8 cellular contexts compared by ENCODE assay signal in the genomic region with DNA sequence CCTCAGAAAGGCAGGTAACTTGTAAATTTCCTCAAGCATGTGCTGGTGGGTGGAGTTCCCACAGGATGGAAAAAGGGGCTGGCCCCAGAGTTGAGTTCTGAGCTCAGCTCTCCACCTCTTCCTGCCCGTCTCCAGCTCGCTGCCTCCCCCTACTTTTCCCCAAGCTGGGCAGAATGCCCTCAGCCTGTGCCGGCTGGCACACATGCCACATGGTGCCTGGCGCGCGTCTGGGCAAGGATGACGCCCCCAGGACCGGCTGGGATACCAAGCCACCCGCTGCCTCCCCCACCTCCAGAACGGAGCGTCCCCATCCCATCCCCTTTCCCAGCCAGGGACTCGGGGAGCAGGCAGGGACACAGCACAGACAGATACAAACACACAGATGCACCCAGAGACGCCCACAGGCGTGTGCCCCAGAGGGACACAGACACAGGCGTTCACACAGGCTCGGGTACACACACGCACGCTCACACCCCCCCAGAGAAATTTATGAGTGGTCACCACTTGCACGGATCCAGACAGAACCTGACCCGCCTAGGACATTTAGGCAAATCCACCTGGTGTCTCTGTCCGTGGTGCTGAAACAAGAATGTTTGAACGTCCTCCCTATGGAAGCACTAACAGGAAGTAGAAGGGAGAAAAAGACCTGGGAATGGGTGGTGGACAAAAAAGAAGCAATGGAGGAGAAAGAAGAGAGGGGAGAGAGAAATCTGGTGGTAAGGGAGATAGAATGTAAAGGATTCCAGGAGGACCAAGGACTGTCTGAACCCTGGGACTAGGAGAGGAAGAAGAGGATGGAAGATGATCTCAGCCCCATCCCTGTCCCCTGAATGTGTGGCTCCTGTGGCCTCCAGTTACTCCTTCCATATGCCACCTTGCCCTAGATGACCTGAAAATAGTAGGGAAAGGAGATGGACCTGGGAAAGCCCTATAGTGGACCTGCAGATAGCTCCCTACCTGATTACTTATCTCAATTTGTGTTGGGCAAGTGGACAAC.
DNase-seq lines count a peak whose midpoint lies in the region; ATAC-seq and TF ChIP-seq lines count a peak whose summit lies in the region.

No MANE protein-coding gene starts in this region.

- ATAC-seq in SK-N-SH treated with all-trans-retinoic acid at 6 μM for 48 hours (peak; percentile 55), HG02973 (IDR thresholded peaks at IDR 0.05; ENCODE audit: unreplicated experiment) (no peak)

- POLR2A ChIA-PET in HEK293T (lab: Yijun Ruan, JAX): no interaction called here

- DNase-seq in AG08395 (ENCODE audit: low spot score): peak; percentile 44
- DNase-seq in HEK293T (ENCODE audit: extremely low spot score): peak; percentile 31
- peak; percentile 54 for DNase-seq in glomerular visceral epithelial cell (ENCODE audit: extremely low spot score)
- DNase-seq in NCI-H2107 treated with DMSO at 0.1 percent for 48 hours (lab: John Stamatoyannopoulos, UW; ENCODE audit: unreplicated experiment): no peak
- no peak for DNase-seq in NK-92 treated with Interleukin-12 subunit alpha and Interleukin-12 subunit beta, amount 100 ng/mL, for 24 hours (lab: John Stamatoyannopoulos, UW)
- DNase-seq in UCSD-AML1 (lab: John Stamatoyannopoulos, UW; ENCODE audit: unreplicated experiment): no peak

- CTCF ChIA-PET in HEK293T (lab: Yijun Ruan, JAX): no interaction called here

TF ChIP-seq in HEK293T, 16 proteins besides CTCF, POLR2A, EP300 and RAD21:
- TF ChIP-seq ZNF384 (IDR thresholded peaks at IDR 0.05): no peak
- no peak for TF ChIP-seq ELF4 (IDR thresholded peaks at IDR 0.05)
- TF ChIP-seq CTBP1 (IDR thresholded peaks at IDR 0.05; ENCODE audit: borderline replicate concordance): no peak
- no peak for TF ChIP-seq FOXA1 (IDR thresholded peaks at IDR 0.05)
- TF ChIP-seq, protein P1, sequence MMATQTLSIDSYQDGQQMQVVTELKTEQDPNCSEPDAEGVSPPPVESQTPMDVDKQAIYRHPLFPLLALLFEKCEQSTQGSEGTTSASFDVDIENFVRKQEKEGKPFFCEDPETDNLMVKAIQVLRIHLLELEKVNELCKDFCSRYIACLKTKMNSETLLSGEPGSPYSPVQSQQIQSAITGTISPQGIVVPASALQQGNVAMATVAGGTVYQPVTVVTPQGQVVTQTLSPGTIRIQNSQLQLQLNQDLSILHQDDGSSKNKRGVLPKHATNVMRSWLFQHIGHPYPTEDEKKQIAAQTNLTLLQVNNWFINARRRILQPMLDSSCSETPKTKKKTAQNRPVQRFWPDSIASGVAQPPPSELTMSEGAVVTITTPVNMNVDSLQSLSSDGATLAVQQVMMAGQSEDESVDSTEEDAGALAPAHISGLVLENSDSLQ (IDR thresholded peaks at IDR 0.05): no peak
- no peak for TF ChIP-seq SP1 (IDR thresholded peaks at IDR 0.05)
- TF ChIP-seq LEF1 (IDR thresholded peaks at IDR 0.05; ENCODE audit: borderline replicate concordance): no peak
- no peak for TF ChIP-seq TARDBP (IDR thresholded peaks at IDR 0.05)
- TF ChIP-seq FOXK2 (IDR thresholded peaks at IDR 0.05): no peak
- no peak for TF ChIP-seq BHLHE40 (IDR thresholded peaks at IDR 0.05; ENCODE audit: borderline replicate concordance)
- TF ChIP-seq FOXM1 (IDR thresholded peaks at IDR 0.05; ENCODE audit: borderline replicate concordance): no peak
- no peak for TF ChIP-seq HDGF (IDR thresholded peaks at IDR 0.05; ENCODE audit: borderline replicate concordance)
- TF ChIP-seq NFRKB (IDR thresholded peaks at IDR 0.05): no peak
- no peak for TF ChIP-seq L3MBTL2 (conservative IDR thresholded peaks at IDR 0.05)
- TF ChIP-seq ARNT (IDR thresholded peaks at IDR 0.05): no peak
TF ChIP-seq in HEK293T: peak in this region for 0.

TF ChIP-seq in SK-N-SH treated with all-trans-retinoic acid at 6 μM for 48 hours, 23 proteins besides CTCF, POLR2A, EP300 and RAD21:
- TF ChIP-seq, protein P2, sequence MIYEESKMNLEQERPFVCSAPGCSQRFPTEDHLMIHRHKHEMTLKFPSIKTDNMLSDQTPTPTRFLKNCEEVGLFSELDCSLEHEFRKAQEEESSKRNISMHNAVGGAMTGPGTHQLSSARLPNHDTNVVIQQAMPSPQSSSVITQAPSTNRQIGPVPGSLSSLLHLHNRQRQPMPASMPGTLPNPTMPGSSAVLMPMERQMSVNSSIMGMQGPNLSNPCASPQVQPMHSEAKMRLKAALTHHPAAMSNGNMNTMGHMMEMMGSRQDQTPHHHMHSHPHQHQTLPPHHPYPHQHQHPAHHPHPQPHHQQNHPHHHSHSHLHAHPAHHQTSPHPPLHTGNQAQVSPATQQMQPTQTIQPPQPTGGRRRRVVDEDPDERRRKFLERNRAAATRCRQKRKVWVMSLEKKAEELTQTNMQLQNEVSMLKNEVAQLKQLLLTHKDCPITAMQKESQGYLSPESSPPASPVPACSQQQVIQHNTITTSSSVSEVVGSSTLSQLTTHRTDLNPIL (CRISPR knock-in tag; IDR thresholded peaks at IDR 0.05; ENCODE audit: low read depth): no peak
- no peak for TF ChIP-seq TCF4 (CRISPR knock-in tag; IDR thresholded peaks at IDR 0.05; ENCODE audit: borderline replicate concordance)

Comparison
In these comparisons a context has a peak if more than half of its experiments do, and no peak if none do; other contexts are left out.
1. DNase-seq: peak in AG08395 (single experiment), HEK293T (single experiment) and glomerular visceral epithelial cell (single experiment); none in NCI-H2107 treated with DMSO at 0.1 percent for 48 hours (single experiment), NK-92 treated with Interleukin-12 subunit alpha and Interleukin-12 subunit beta, amount 100 ng/mL, for 24 hours (single experiment) and UCSD-AML1 (single experiment).